Comparison of ENCODE assay signal across 8 cellular contexts in the genomic region with DNA sequence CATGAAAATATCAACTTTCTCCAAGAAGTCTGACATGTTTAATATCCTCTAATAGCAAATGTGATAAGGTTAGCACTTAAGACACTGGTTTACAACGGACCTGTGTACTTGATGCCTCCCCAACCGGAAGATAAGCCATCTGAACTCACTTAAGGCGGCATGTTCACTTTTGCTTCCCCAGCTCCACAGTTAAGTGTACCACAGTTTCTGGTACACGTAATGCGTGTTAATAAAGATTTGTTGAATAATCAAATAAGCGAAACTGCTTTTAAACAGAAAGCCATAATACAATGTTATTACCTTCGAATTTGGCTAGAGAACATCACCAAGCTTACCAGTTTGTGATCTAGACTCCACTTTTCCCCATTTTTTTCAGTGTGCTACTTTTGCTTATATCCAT. TPM values are rescaled to one million over a fixed set of nuclear protein-coding genes. Genes with fewer than 3 reads are reported as not detected.
DNase-seq lines count a peak whose midpoint lies in the region; ATAC-seq, FAIRE-seq and TF ChIP-seq lines count a peak whose summit lies in the region.

No MANE protein-coding gene starts in this region.

- peaks cover 53% of the 10 kb centered on the region for H3K79me2 ChIP-seq in K562 (ENCODE audit: control insufficient read depth, insufficient read depth, low read length)

- ATAC-seq in IMR-90 (ENCODE audit: low read depth) (no peak), K562 (0 out of 3 replicates have a peak, but pooled peaks have one; percentile 13), HG02798 (IDR thresholded peaks at IDR 0.05; ENCODE audit: poor library complexity, unreplicated experiment) (no peak)

- H2AK5ac ChIP-seq in IMR-90 (ENCODE audit: low read depth, low read length), result no peak overlapping the region

- peak; percentile 90 for FAIRE-seq in K562 (lab: Jason Lieb, UNC)

- TF ChIP-seq POLR2A in IMR-90 (IDR thresholded peaks at IDR 0.05; ENCODE audit: low read depth, low read length) (no peak), K562 (conservative IDR thresholded peaks at IDR 0.05) (no peak)

- H3K79me1 ChIP-seq in IMR-90 (ENCODE audit: low read depth in 1 of 2, low read length in 2 of 2), result peaks cover 9 to 41% of the 10 kb centered on the region in 2 experiments

- peak overlapping the region; percentile 83 for H3K4me2 ChIP-seq in IMR-90 (ENCODE audit: low read depth, low read length)
- peak overlapping the region; percentile 96 for H3K4me2 ChIP-seq in K562 (ENCODE audit: insufficient read depth, low read length)

- CTCF ChIA-PET in IMR-90 (lab: Yijun Ruan, JAX), result interaction anchor here (0.6 kb wide), 1 partner anchor 70 kb away, joined by 6 read pairs; no protein-coding TSS in a partner anchor
- CTCF ChIA-PET in K562 (lab: Yijun Ruan, JAX; ENCODE audit: low intra/inter-chr PET ratio), result no interaction called here

- peaks cover 3% of the 10 kb centered on the region; the same call in 1 of the 2 replicates for H3K4me1 ChIP-seq in IMR-90 (ENCODE audit: control insufficient read depth, insufficient read depth, low read length)
- peaks cover under 1 to 17% of the 10 kb centered on the region in 2 experiments; a peak in 4 of 5 replicates for H3K4me1 ChIP-seq in K562 (replicated peaks in 1 of 2; ENCODE audit: control insufficient read depth in 2 of 2, insufficient read depth in 2 of 2, low read length in 2 of 2)
- H3K4me1 ChIP-seq in muscle layer of duodenum (ENCODE audit: control insufficient read depth in 1 of 2, insufficient read depth in 2 of 2, low read length in 2 of 2), result peaks cover 5 to 24% of the 10 kb centered on the region in 2 donors

- no peak overlapping the region for H2BK15ac ChIP-seq in IMR-90 (ENCODE audit: low read depth, low read length)

- no peak overlapping the region for H4K91ac ChIP-seq in IMR-90 (ENCODE audit: insufficient read depth, low read depth, low read length)

- H3K4me3 Mint-ChIP-seq in CD14-positive monocyte, result peak overlapping the region; percentile 86 to 94

- in situ Hi-C loops in IMR-90 (cut with MboI; ENCODE audit: low sequenced_read_pairs) (no loop called here), K562 (cut with MboI) (no loop called here)

- H4K8ac ChIP-seq in IMR-90 (ENCODE audit: low read depth in 2 of 2, low read length in 2 of 2), result peak overlapping the region in 1 of 2 experiments; percentile 11; a peak in 2 of 4 replicates

- H3K27me3 ChIP-seq in IMR-90 (ENCODE audit: control insufficient read depth, insufficient read depth, low read length) (no peaks in the 10 kb centered on the region), K562 (ENCODE audit: control insufficient read depth in 2 of 2, insufficient read depth in 2 of 2, low read length in 2 of 2) (no peaks in the 10 kb centered on the region), muscle layer of duodenum (ENCODE audit: low read depth, low read length) (no peaks in the 10 kb centered on the region)

- H3K4ac ChIP-seq in IMR-90 (ENCODE audit: low read depth, low read length), result peak overlapping the region; percentile 36; the same call in 1 of the 2 replicates

- H3K36me3 Mint-ChIP-seq in CD14-positive monocyte, result peaks cover 0 to 3% of the 10 kb centered on the region in 2 donors

- no peak overlapping the region for H3K14ac ChIP-seq in IMR-90 (replicated peaks; ENCODE audit: low read depth, low read length)

- no peak overlapping the region; the same call in 1 of the 2 replicates for H4K5ac ChIP-seq in IMR-90 (ENCODE audit: low read depth, low read length)

- H3K27ac Mint-ChIP-seq in CD14-positive monocyte, result peak overlapping the region in 5 of 7 donors; percentile 95 to 99 (median 98)

- DNase-seq in CD14-positive monocyte (ENCODE audit: low spot score), result no peak
- no peak for DNase-seq in IMR-90
- peak in 2 of 4 experiments; percentile 27 to 59 for DNase-seq in K562 (ENCODE audit: extremely low read depth in 1 of 4, low spot score in 3 of 4)
- DNase-seq in 8988T, result no peak
- no peak for DNase-seq in HK-2 (ENCODE audit: unreplicated experiment)
- DNase-seq in NCI-H187 (lab: John Stamatoyannopoulos, UW), result no peak

- dilution Hi-C loops in IMR-90 (cut with HindIII; ENCODE audit: low sequenced_read_pairs, unreplicated experiment), result no loop called here

- H3K9me3 ChIP-seq in IMR-90 (ENCODE audit: control insufficient read depth, insufficient read depth, low read length) (no peaks in the 10 kb centered on the region), K562 (replicated peaks; ENCODE audit: control insufficient read depth, insufficient read depth, low read depth, low read length) (no peaks in the 10 kb centered on the region), muscle layer of duodenum (ENCODE audit: control insufficient read depth in 1 of 2, low read length in 2 of 2) (no peaks in the 10 kb centered on the region)

- TF ChIP-seq CTCF in CD14-positive monocyte (IDR thresholded peaks at IDR 0.05) (no peak), IMR-90 (conservative IDR thresholded peaks at IDR 0.05; ENCODE audit: low read depth, low read length) (no peak), K562 (IDR thresholded peaks at IDR 0.05 in 2 of 3, conservative IDR thresholded peaks at IDR 0.05 in 1 of 3; ENCODE audit: insufficient read depth in 2 of 3, low read depth in 1 of 3, low read length in 3 of 3) (no peak)

- H3K9ac ChIP-seq in IMR-90 (ENCODE audit: low read depth, low read length) (peak overlapping the region; percentile 34; the same call in 1 of the 2 replicates), K562 (ENCODE audit: insufficient read depth in 1 of 2, low read depth in 2 of 2, low read length in 2 of 2) (peak overlapping the region in 1 of 2 experiments; percentile 95; a peak in 2 of 4 replicates)

- H3K23ac ChIP-seq in IMR-90 (ENCODE audit: low read depth, low read length), result peak overlapping the region; percentile 1; the same call in 1 of the 2 replicates

- H4K20me1 ChIP-seq in IMR-90 (ENCODE audit: insufficient read depth, low read length) (peaks cover 27% of the 10 kb centered on the region), K562 (replicated peaks; ENCODE audit: control insufficient read depth, insufficient read depth, low read length) (0 out of 2 replicates have a peak, but pooled peaks cover 3% of the 10 kb centered on the region)

- 85% methylated on average over 2 of the region's 7 CpGs; no CpG with 5 or more reads in 1 of the 2 experiments for WGBS in IMR-90 (ENCODE audit: extremely low coverage in 2 of 2, insufficient read length in 1 of 2), 2 experiments
- 0% methylated on average over 7 of the region's 7 CpGs for WGBS in K562 (ENCODE audit: insufficient coverage, low coverage, missing lambda C conversion rate)

- H3K36me3 ChIP-seq in IMR-90 (ENCODE audit: control insufficient read depth, insufficient read depth, low read length) (no peaks in the 10 kb centered on the region), K562 (ENCODE audit: control insufficient read depth, insufficient read depth, low read length) (no peaks in the 10 kb centered on the region), muscle layer of duodenum (ENCODE audit: control insufficient read depth in 1 of 2, insufficient read depth in 2 of 2, low read length in 2 of 2) (peaks cover 0 to 5% of the 10 kb centered on the region in 2 donors)

- H2BK20ac ChIP-seq in IMR-90 (ENCODE audit: low read depth, low read length), result no peak overlapping the region

- no peaks in the 10 kb centered on the region for H3K9me3 Mint-ChIP-seq in CD14-positive monocyte

- no peak overlapping the region for H2BK120ac ChIP-seq in IMR-90 (ENCODE audit: low read depth, low read length)

- H2AFZ ChIP-seq in IMR-90 (replicated peaks; ENCODE audit: low read length, poor library complexity) (no peak overlapping the region), K562 (ENCODE audit: low read depth, low read length) (peak overlapping the region; percentile 33; the same call in 1 of the 2 replicates)

- TF ChIP-seq EP300 in K562 (IDR thresholded peaks at IDR 0.05; ENCODE audit: low read length), result no peak

- no peak overlapping the region for H2BK5ac ChIP-seq in IMR-90 (ENCODE audit: low read depth, low read length, poor library complexity, severe bottlenecking)

- H3K4me3 ChIP-seq in IMR-90 (ENCODE audit: insufficient read depth, low read depth, low read length), result peak overlapping the region; percentile 28; the same call in 1 of the 2 replicates
- H3K4me3 ChIP-seq in K562, result peak overlapping the region; percentile 96
- H3K4me3 ChIP-seq in muscle layer of duodenum (ENCODE audit: low read depth in 1 of 2, low read length in 2 of 2), result peak overlapping the region; percentile 97 to 99

- intact Hi-C loops in CD14-positive monocyte (cut with micrococcal nuclease) (loop anchor here (5.0 to 10.0 kb wide), 2 partner anchors 90 to 102 kb away; no protein-coding TSS in a partner anchor), IMR-90 (cut with micrococcal nuclease) (loop anchor here (5.0 kb wide), 3 partner anchors 140 to 340 kb away; no protein-coding TSS in a partner anchor), K562 (cut with micrococcal nuclease) (loop anchor here (10.0 kb wide), 1 partner anchor 158 kb away; no protein-coding TSS in a partner anchor)

- H3K27me3 Mint-ChIP-seq in CD14-positive monocyte (ENCODE audit: low read depth in 3 of 3), result peaks cover 0 to 1% (median 0%) of the 10 kb centered on the region in 3 donors

- H3K9me1 ChIP-seq in IMR-90 (ENCODE audit: insufficient read depth, low read length) (no peaks in the 10 kb centered on the region; the same call in 1 of the 2 replicates), K562 (ENCODE audit: control insufficient read depth, insufficient read depth, low read length) (no peaks in the 10 kb centered on the region)

- no peak overlapping the region for H3K56ac ChIP-seq in IMR-90 (ENCODE audit: extremely low read depth, insufficient read depth, low read length)

- peaks cover 38% of the 10 kb centered on the region for H3K4me1 Mint-ChIP-seq in CD14-positive monocyte

- no peak overlapping the region for H3K27ac ChIP-seq in IMR-90 (ENCODE audit: insufficient read depth, low read length)
- H3K27ac ChIP-seq in K562 (ENCODE audit: extremely low read depth, low read depth, low read length), result peak overlapping the region; percentile 95
- peak overlapping the region; percentile 91 for H3K27ac ChIP-seq in muscle layer of duodenum (ENCODE audit: low read length)

- TF ChIP-seq RAD21 in IMR-90 (IDR thresholded peaks at IDR 0.05; ENCODE audit: low read length) (no peak), K562 (CRISPR knock-in tag; conservative IDR thresholded peaks at IDR 0.05 in 1 of 2, IDR thresholded peaks at IDR 0.05 in 1 of 2) (no peak)

- POLR2A ChIA-PET in IMR-90 (lab: Charles Lee; ENCODE audit: unreplicated experiment), result no interaction called here
- POLR2A ChIA-PET in K562 (lab: Yijun Ruan, JAX), result interaction anchor here (1.1 to 1.4 kb wide), 2 partner anchors 19 to 30 kb away, joined by 3 to 4 read pairs; no protein-coding TSS in a partner anchor

- BruUV-seq in IMR-90 (replicated peaks; lab: Mats Ljungman, UMichigan) (no TSS peak), K562 (replicated peaks; lab: Mats Ljungman, UMichigan) (no TSS peak)

- H2AK9ac ChIP-seq in IMR-90 (replicated peaks; ENCODE audit: low read depth, low read length, poor library complexity), result no peak overlapping the region

- no peak overlapping the region for H3K18ac ChIP-seq in IMR-90 (ENCODE audit: low read depth, low read length)

RNA-seq across cellular contexts. Expression of gene PAN3, which starts 1.4 kb away (rescaled TPM):
- polyA plus RNA-seq in CD14-positive monocyte (1 to 10 TPM; 3.0 to 3.2 TPM), IMR-90 (2012; rRNA removed) (5.1 and 6.6 TPM in 2 replicates), K562 (2011; rRNA removed) (14.3 and 16.6 TPM in 2 replicates), K562 (2014; fragmentation: Illumina TruSeq; extraction: Trizol) (8.8 and 10.1 TPM in 2 replicates), K562 (2014; fragmentation: Nextera tagmentation; extraction: Ambion mirVana) (10 to 100 TPM in 1 of 2 experiments, 1 to 10 TPM in 1; 9.3 to 11.6 TPM), K562 (2014; rRNA removed) (7.8 and 8.3 TPM in 2 replicates)
- total RNA-seq in IMR-90 (2012; rRNA removed) (12.8 and 15.1 TPM in 2 replicates), K562 (2014; rRNA removed) (7.2 and 8.5 TPM in 2 replicates), K562 (2014; rRNA removed; fragmentation: Illumina TruSeq; extraction: Trizol) (12.1 and 14.2 TPM in 2 replicates), K562 (2015; rRNA removed; fragmentation: Illumina TruSeq; extraction: Trizol) (10.4 and 12.3 TPM in 2 replicates), K562 (2021) (17.0 and 19.9 TPM in 2 replicates)
- 1.8 TPM in 2 replicates for polyA plus RNA-seq in IMR-90 (2012; cell fraction: cytosol; rRNA removed)
- polyA plus RNA-seq in IMR-90 (2012; cell fraction: nucleus; rRNA removed; ENCODE audit: low replicate concordance), result 3.1 and 19.2 TPM in 2 replicates
- total RNA-seq in K562 (2011; cell fraction: chromatin; rRNA removed; ENCODE audit: low replicate concordance), result 33.0 and 65.7 TPM in 2 replicates
- 13.7 and 18.9 TPM in 2 replicates for total RNA-seq in K562 (2011; cell fraction: nucleolus; rRNA removed)
- 28.7 and 32.1 TPM in 2 replicates for total RNA-seq in K562 (2011; cell fraction: nucleoplasm; rRNA removed)
- polyA plus RNA-seq in K562 (2011; cell fraction: cytosol; rRNA removed), result 5.3 and 8.3 TPM in 2 replicates
- polyA plus RNA-seq in K562 (2011; cell fraction: nucleus; rRNA removed), result 18.7 and 20.3 TPM in 2 replicates
- 7.8 and 8.0 TPM in 2 replicates for polyA plus RNA-seq in K562 (2012)
- 50.8 and 52.0 TPM in 2 replicates for polyA minus RNA-seq in K562 (2011; rRNA and poly(A)+ RNA removed)
- polyA minus RNA-seq in K562 (2011; cell fraction: cytosol; rRNA and poly(A)+ RNA removed), result 13.2 and 17.2 TPM in 2 replicates
- 22.5 and 33.0 TPM in 2 replicates for polyA minus RNA-seq in K562 (2011; cell fraction: nucleus; rRNA and poly(A)+ RNA removed)

RNA-seq across cellular contexts. Expression of gene FLT3, which starts 36.5 kb away (rescaled TPM):
- polyA plus RNA-seq in CD14-positive monocyte (1 to 10 TPM; 2.1 to 3.7 TPM), IMR-90 (2012; rRNA removed) (not detected in 2 replicates), K562 (2011; rRNA removed) (not detected in 2 replicates), K562 (2014; fragmentation: Illumina TruSeq; extraction: Trizol) (not detected in 2 replicates), K562 (2014; fragmentation: Nextera tagmentation; extraction: Ambion mirVana) (not detected), K562 (2014; rRNA removed) (not detected in 2 replicates)
- total RNA-seq in IMR-90 (2012; rRNA removed) (not detected in 2 replicates), K562 (2014; rRNA removed) (not detected in 2 replicates), K562 (2014; rRNA removed; fragmentation: Illumina TruSeq; extraction: Trizol) (not detected in 2 replicates), K562 (2015; rRNA removed; fragmentation: Illumina TruSeq; extraction: Trizol) (not detected in 2 replicates), K562 (2021) (not detected in 2 replicates)
- polyA plus RNA-seq in IMR-90 (2012; cell fraction: cytosol; rRNA removed), result not detected in 2 replicates
- not detected in 2 replicates for polyA plus RNA-seq in IMR-90 (2012; cell fraction: nucleus; rRNA removed; ENCODE audit: low replicate concordance)
- not detected in 2 replicates for total RNA-seq in K562 (2011; cell fraction: chromatin; rRNA removed; ENCODE audit: low replicate concordance)
- not detected in 2 replicates for total RNA-seq in K562 (2011; cell fraction: nucleolus; rRNA removed)
- total RNA-seq in K562 (2011; cell fraction: nucleoplasm; rRNA removed), result not detected in 2 replicates
- not detected in 2 replicates for polyA plus RNA-seq in K562 (2011; cell fraction: cytosol; rRNA removed)
- not detected in 2 replicates for polyA plus RNA-seq in K562 (2011; cell fraction: nucleus; rRNA removed)
- polyA plus RNA-seq in K562 (2012), result not detected in 2 replicates
- polyA minus RNA-seq in K562 (2011; rRNA and poly(A)+ RNA removed), result not detected in 2 replicates
- not detected in 2 replicates for polyA minus RNA-seq in K562 (2011; cell fraction: cytosol; rRNA and poly(A)+ RNA removed)
- polyA minus RNA-seq in K562 (2011; cell fraction: nucleus; rRNA and poly(A)+ RNA removed), result not detected in 2 replicates

Comparison
In these comparisons a context has a peak if more than half of its experiments do, and no peak if none do; other contexts are left out.
1. H3K4me3 ChIP-seq: peak in every context shown above with its lines; median percentile 98 in muscle layer of duodenum; 96 in K562; 28 in IMR-90.